9 cellular contexts compared by ENCODE assay signal in the genomic region with DNA sequence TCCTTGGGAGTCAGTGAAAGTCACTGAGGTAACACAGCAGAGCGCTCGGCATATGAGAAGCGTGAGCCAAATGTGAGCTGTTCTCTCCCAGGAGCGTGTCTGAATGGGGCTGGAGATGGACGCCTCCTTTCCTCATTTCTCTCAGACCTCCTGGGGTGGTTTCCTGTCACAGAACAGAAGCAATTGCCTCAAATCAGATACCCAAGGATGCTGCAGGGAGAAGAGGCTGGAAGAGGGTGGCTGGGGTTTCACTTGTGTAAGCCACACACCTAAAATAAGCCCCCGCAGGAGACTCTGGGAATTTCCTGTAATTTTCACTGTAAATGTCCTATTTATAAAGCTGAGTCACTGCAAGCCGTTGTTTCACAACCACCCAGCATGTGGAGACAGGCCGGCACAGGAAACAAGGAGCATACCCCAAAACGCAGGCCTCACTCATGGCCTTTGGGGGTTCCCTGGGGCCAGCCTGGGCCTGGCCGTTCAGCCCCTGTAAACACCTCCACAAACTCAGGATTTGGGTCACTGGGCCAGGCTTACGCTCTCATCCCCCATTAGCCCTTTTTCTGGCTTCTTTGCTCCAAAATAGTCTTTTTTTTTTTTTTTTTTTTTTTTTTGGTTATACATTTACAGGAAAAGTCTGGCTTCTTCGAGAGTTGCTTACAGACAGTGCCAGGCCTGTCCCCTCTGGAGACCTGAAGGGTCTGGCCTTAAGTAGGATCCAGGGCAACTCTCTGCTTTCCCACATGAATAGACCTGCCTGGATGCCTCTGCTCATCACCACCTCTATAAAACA. TPM values are rescaled to one million over a fixed set of nuclear protein-coding genes. Genes with fewer than 3 reads are reported as not detected.
DNase-seq lines count a peak whose midpoint lies in the region; ATAC-seq and TF ChIP-seq lines count a peak whose summit lies in the region.
"Had no signal": no experiment of that assay in that cellular context is flagged by ENCODE, and none has a peak within 500 bp of the region (broad histone marks: within the 10 kb centered on the region; RNA-seq: fewer than 3 reads in every experiment).

No MANE protein-coding gene starts in this region.

- H3K9ac ChIP-seq in MM.1S (ENCODE audit: low read length) (no peak overlapping the region), endodermal cell (ENCODE audit: extremely low read depth, low read length, poor library complexity, severe bottlenecking) (no peak overlapping the region)

- WGBS in endodermal cell (ENCODE audit: insufficient coverage in 1 of 2, insufficient read length in 1 of 2), 2 experiments, result 80 to 85% methylated on average over 7 to 12 of the region's 12 CpGs
- 63 to 65% methylated on average over 12 of the region's 12 CpGs for WGBS in thyroid gland, 2 donors

- H2AFZ ChIP-seq in MM.1S (ENCODE audit: low read length), result no peak overlapping the region

- 0 out of 2 replicates have a peak, but pooled peaks have one; percentile 13 for TF ChIP-seq CTCF in A673 (conservative IDR thresholded peaks at IDR 0.05; ENCODE audit: low read depth, low read length)
- no peak for TF ChIP-seq CTCF in MM.1S (IDR thresholded peaks at IDR 0.05; ENCODE audit: low read length)
- TF ChIP-seq CTCF in endodermal cell (conservative IDR thresholded peaks at IDR 0.05), result peak; percentile 48
- no peak for TF ChIP-seq CTCF in mesothelial cell of epicardium (IDR thresholded peaks at IDR 0.05; ENCODE audit: unreplicated experiment)
- no peak for TF ChIP-seq CTCF in thyroid gland (IDR thresholded peaks at IDR 0.05)

- TSS peak; percentile 97 for BruUV-seq in A673 (replicated peaks; lab: Mats Ljungman, UMichigan)

- intact Hi-C loops in A673 (cut with micrococcal nuclease; ENCODE audit: unreplicated experiment), result loop anchor here (1.0 to 5.0 kb wide), 3 partner anchors 115 to 471 kb away; a partner anchor contains a TSS
- intact Hi-C loops in thyroid gland (cut with DNase I), result no loop called here

- no peak for TF ChIP-seq POLR2A in thyroid gland (IDR thresholded peaks at IDR 0.05)

- H3K79me2 ChIP-seq in MM.1S (ENCODE audit: low read length), result no peaks in the 10 kb centered on the region

- DNase-seq in A673 (ENCODE audit: low spot score) (peak; percentile 97), MM.1S (no peak), endodermal cell (peak; percentile 76), mesothelial cell of epicardium (ENCODE audit: low spot score in 2 of 2, unreplicated experiment in 2 of 2) (no peak), thyroid gland (peak in 1 of 2 donors; percentile 27)
- peak; percentile 53 for DNase-seq in activated CD4-positive, alpha-beta T cell treated with anti-CD3 and anti-CD28 coated beads for 48 hours

- H3K36me3 Mint-ChIP-seq in endodermal cell (ENCODE audit: low read depth) (no peaks in the 10 kb centered on the region), mesothelial cell of epicardium (no peaks in the 10 kb centered on the region)

- H3K27ac ChIP-seq in A673 (ENCODE audit: low read depth, low read length, poor library complexity, severe bottlenecking), result peak overlapping the region; percentile 93
- H3K27ac ChIP-seq in MM.1S (ENCODE audit: low read length), result peak overlapping the region; percentile 41; the same call in 1 of the 2 replicates
- no peak overlapping the region for H3K27ac ChIP-seq in endodermal cell (ENCODE audit: low read depth, low read length)
- peak overlapping the region; percentile 21 to 59 (median 57) for H3K27ac ChIP-seq in thyroid gland
- H3K27ac ChIP-seq: neutrophil had no signal

- peaks cover 37% of the 10 kb centered on the region for H3K4me1 Mint-ChIP-seq in endodermal cell
- peaks cover 40% of the 10 kb centered on the region for H3K4me1 Mint-ChIP-seq in mesothelial cell of epicardium

- ATAC-seq in GM18502 (IDR thresholded peaks at IDR 0.05; ENCODE audit: poor library complexity, unreplicated experiment) (peak; percentile 3), HG02763 (IDR thresholded peaks at IDR 0.05; ENCODE audit: unreplicated experiment) (no peak)

- no peak overlapping the region for H3K4me2 ChIP-seq in MM.1S (ENCODE audit: low read depth, low read length)

- H3K9me3 ChIP-seq in A673 (ENCODE audit: low read depth, low read length, poor library complexity, severe bottlenecking), result no peaks in the 10 kb centered on the region
- H3K9me3 ChIP-seq in MM.1S (replicated peaks; ENCODE audit: insufficient read depth, low read length), result no peaks in the 10 kb centered on the region
- no peaks in the 10 kb centered on the region for H3K9me3 ChIP-seq in endodermal cell (ENCODE audit: control insufficient read depth, low read length)
- H3K9me3 ChIP-seq in thyroid gland, result no peaks in the 10 kb centered on the region
- H3K9me3 ChIP-seq: neutrophil had no signal

- H3K4me1 ChIP-seq in A673 (ENCODE audit: insufficient read depth, low read length, poor library complexity, severe bottlenecking) (peaks cover 42% of the 10 kb centered on the region), MM.1S (ENCODE audit: low read length) (peaks cover 34% of the 10 kb centered on the region), endodermal cell (ENCODE audit: control insufficient read depth, insufficient read depth, low read length) (peaks cover 15% of the 10 kb centered on the region), thyroid gland (peaks cover under 1 to 16% of the 10 kb centered on the region in 2 donors)

- CTCF ChIA-PET in A673 (lab: Charles Lee), result interaction anchor here (0.6 to 2.3 kb wide), 2 partner anchors 120 to 199 kb away, joined by 3 to 12 read pairs; no protein-coding TSS in a partner anchor

- H3K4me3 Mint-ChIP-seq in endodermal cell (no peak overlapping the region), mesothelial cell of epicardium (no peak overlapping the region)

- no peaks in the 10 kb centered on the region for H4K20me1 ChIP-seq in MM.1S (ENCODE audit: insufficient read depth, low read length)

- H3K27me3 Mint-ChIP-seq in endodermal cell (ENCODE audit: insufficient read depth) (no peaks in the 10 kb centered on the region), mesothelial cell of epicardium (ENCODE audit: low read depth) (no peaks in the 10 kb centered on the region)

- no peaks in the 10 kb centered on the region for H3K9me2 ChIP-seq in MM.1S (replicated peaks; ENCODE audit: insufficient read depth, low read length)

- H3K36me3 ChIP-seq in A673 (ENCODE audit: insufficient read depth, low read length, poor library complexity, severe bottlenecking), result no peaks in the 10 kb centered on the region
- H3K36me3 ChIP-seq in MM.1S (replicated peaks; ENCODE audit: insufficient read depth, low read length), result no peaks in the 10 kb centered on the region
- H3K36me3 ChIP-seq in endodermal cell (ENCODE audit: control insufficient read depth, insufficient read depth, low read length), result no peaks in the 10 kb centered on the region
- no peaks in the 10 kb centered on the region for H3K36me3 ChIP-seq in thyroid gland
- H3K36me3 ChIP-seq: neutrophil had no signal

- H3K9me3 Mint-ChIP-seq in endodermal cell, result no peaks in the 10 kb centered on the region
- no peaks in the 10 kb centered on the region for H3K9me3 Mint-ChIP-seq in mesothelial cell of epicardium

- H3K4me3 ChIP-seq in A673 (ENCODE audit: low read depth, low read length, poor library complexity, severe bottlenecking) (no peak overlapping the region), MM.1S (ENCODE audit: low read length) (no peak overlapping the region), endodermal cell (ENCODE audit: low read length) (no peak overlapping the region), thyroid gland (replicated peaks in 1 of 3) (no peak overlapping the region)

- H3F3A ChIP-seq in MM.1S (ENCODE audit: insufficient read depth, low read length), result peaks cover 20% of the 10 kb centered on the region

- no peaks in the 10 kb centered on the region for H3K27me3 ChIP-seq in A673 (replicated peaks; ENCODE audit: insufficient read depth, low read depth, low read length, poor library complexity)
- H3K27me3 ChIP-seq in MM.1S (replicated peaks; ENCODE audit: insufficient read depth, low read length), result no peaks in the 10 kb centered on the region
- H3K27me3 ChIP-seq in endodermal cell (ENCODE audit: control insufficient read depth, insufficient read depth, low read length, poor library complexity, severe bottlenecking), result peaks cover 4% of the 10 kb centered on the region
- no peaks in the 10 kb centered on the region for H3K27me3 ChIP-seq in thyroid gland

- POLR2A ChIA-PET in A673 (lab: Charles Lee; ENCODE audit: low non-redundant PET), result no interaction called here

- H3K27ac Mint-ChIP-seq in endodermal cell, result peak overlapping the region; percentile 88
- peak overlapping the region; percentile 98 for H3K27ac Mint-ChIP-seq in mesothelial cell of epicardium

RNA-seq across cellular contexts. Expression of a gene that starts 55.3 kb away (rescaled TPM):
- total RNA-seq in A673 (2021) (11.9 and 14.3 TPM in 2 replicates), endodermal cell (10 to 100 TPM in 1 of 2 donors, 1 to 10 TPM in 1; 9.6 to 13.4 TPM), mesothelial cell of epicardium (12.9 to 15.6 TPM (median 14.0 TPM) in 3 replicates), thyroid gland (10 to 100 TPM in 3 of 4 donors, 1 to 10 TPM in 1; 4.5 to 16.0 (median 12.3) TPM)
- 13.3 TPM for polyA plus RNA-seq in endodermal cell (2013, experiment 1 of 2)
- 13.7 TPM for polyA plus RNA-seq in endodermal cell (2013, experiment 2 of 2)

Comparison
In these comparisons a context has a peak if more than half of its experiments do, and no peak if none do; other contexts are left out.
1. DNase-seq: peak in A673 (single experiment), activated CD4-positive, alpha-beta T cell treated with anti-CD3 and anti-CD28 coated beads for 48 hours (single experiment) and endodermal cell (single experiment); none in MM.1S (single experiment) and mesothelial cell of epicardium (0 of 2).
2. CTCF ChIP-seq: peak in A673 (single experiment) and endodermal cell (single experiment); none in MM.1S (single experiment), mesothelial cell of epicardium (single experiment) and thyroid gland (0 of 6).